Comparison of ENCODE assay signal across 8 cellular contexts in the genomic region with DNA sequence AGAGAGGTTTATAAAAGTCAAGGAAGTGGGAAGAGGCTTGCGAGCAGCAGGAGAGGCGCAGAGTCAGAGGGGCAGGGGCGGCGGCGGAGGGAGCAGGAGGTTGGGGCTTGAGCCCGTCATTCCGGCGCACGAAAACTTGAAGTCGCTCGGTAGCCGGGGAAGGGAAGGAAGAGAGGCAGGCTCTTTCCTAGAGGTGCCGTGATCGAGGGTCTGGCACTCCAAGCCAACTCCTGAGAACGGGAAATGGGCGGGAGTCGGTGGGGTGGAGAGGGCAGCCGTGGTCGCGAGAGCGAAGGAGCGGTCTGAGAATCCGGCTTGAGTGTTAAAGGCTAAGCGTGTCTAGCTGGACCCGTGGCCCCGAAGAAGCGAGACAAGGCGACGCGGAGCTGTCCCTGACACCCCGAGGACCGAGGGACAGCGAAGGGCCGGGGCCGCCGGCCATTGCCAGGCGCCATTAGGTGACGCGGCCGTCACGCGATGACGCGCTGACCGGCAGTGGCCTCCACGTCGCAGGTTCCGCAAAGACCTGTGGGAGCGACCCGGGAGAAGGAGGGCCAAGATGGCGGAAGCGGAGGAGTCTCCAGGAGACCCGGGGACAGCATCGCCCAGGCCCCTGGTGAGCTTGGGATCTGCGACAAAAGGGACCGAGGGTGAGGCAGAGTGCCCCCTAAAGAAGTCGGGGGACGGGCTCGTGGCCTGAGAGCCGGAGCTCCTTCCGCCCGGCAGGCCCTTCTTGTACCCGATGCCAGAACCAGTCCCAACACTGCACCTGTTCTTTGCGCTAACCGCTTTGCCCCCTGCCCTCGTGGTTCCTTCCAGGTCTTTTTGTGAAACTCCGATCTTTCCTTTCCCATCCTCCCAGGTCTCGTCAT. TPM values are rescaled to one million over a fixed set of nuclear protein-coding genes. Genes with fewer than 3 reads are reported as not detected.
DNase-seq lines count a peak whose midpoint lies in the region; ATAC-seq and TF ChIP-seq lines count a peak whose summit lies in the region.

A gene with protein sequence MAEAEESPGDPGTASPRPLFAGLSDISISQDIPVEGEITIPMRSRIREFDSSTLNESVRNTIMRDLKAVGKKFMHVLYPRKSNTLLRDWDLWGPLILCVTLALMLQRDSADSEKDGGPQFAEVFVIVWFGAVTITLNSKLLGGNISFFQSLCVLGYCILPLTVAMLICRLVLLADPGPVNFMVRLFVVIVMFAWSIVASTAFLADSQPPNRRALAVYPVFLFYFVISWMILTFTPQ (plus strand): TSS at position 544 of the 872 bp plus-strand sequence. CDS start 16 bp downstream, at position 560.

- peak within 1 kb of the TSS; percentile 94 for H3K4me3 Mint-ChIP-seq in activated CD4-positive, alpha-beta T cell treated with anti-CD3 and anti-CD28 coated beads, Interleukin-2, amount 10 ng/mL, durations not matched to agents 24 days and 14 days

- H3K9me3 Mint-ChIP-seq in activated CD4-positive, alpha-beta T cell treated with anti-CD3 and anti-CD28 coated beads, Interleukin-2, amount 10 ng/mL, durations not matched to agents 24 days and 14 days, result no peaks in the 10 kb centered on the region

- no peaks in the 10 kb centered on the region for H3K27me3 ChIP-seq in BE2C

- ATAC-seq in GM19035 (IDR thresholded peaks at IDR 0.05; ENCODE audit: unreplicated experiment) (peak; percentile 99), HG03196 (IDR thresholded peaks at IDR 0.05; ENCODE audit: unreplicated experiment) (peak; percentile 100), left lobe of liver (peak; percentile 98)

- TF ChIP-seq CTCF in BE2C (IDR thresholded peaks at IDR 0.05; ENCODE audit: low read depth, low read length), result no peak

- intact Hi-C loops in activated CD4-positive, alpha-beta T cell treated with anti-CD3 and anti-CD28 coated beads, Interleukin-2, amount 10 ng/mL, durations not matched to agents 24 days and 14 days (cut with micrococcal nuclease), result loop anchor here (5.0 kb wide), 1 partner anchor 1634 kb away; a partner anchor contains a TSS

- no peaks in the 10 kb centered on the region for H3K9me3 ChIP-seq in BE2C

- no peaks in the 10 kb centered on the region for H3K4me1 ChIP-seq in BE2C

- H3K4me1 Mint-ChIP-seq in activated CD4-positive, alpha-beta T cell treated with anti-CD3 and anti-CD28 coated beads, Interleukin-2, amount 10 ng/mL, durations not matched to agents 24 days and 14 days, result peaks cover 18% of the 10 kb centered on the region

- peak within 1 kb of the TSS; percentile 90 for H3K4me3 ChIP-seq in BE2C (ENCODE audit: low read depth, low read length)

- peaks cover 13% of the 10 kb centered on the region for H3K36me3 Mint-ChIP-seq in activated CD4-positive, alpha-beta T cell treated with anti-CD3 and anti-CD28 coated beads, Interleukin-2, amount 10 ng/mL, durations not matched to agents 24 days and 14 days (ENCODE audit: low read depth)

- H3K36me3 ChIP-seq in BE2C, result no peaks in the 10 kb centered on the region

- peak within 1 kb of the TSS; percentile 97 for H3K27ac Mint-ChIP-seq in activated CD4-positive, alpha-beta T cell treated with anti-CD3 and anti-CD28 coated beads, Interleukin-2, amount 10 ng/mL, durations not matched to agents 24 days and 14 days

- H3K27me3 Mint-ChIP-seq in activated CD4-positive, alpha-beta T cell treated with anti-CD3 and anti-CD28 coated beads, Interleukin-2, amount 10 ng/mL, durations not matched to agents 24 days and 14 days, result no peaks in the 10 kb centered on the region

- DNase-seq in BE2C (peak; percentile 77), NCI-H510A (lab: John Stamatoyannopoulos, UW) (peak; percentile 36), cortex of kidney (lab: John Stamatoyannopoulos, UW) (peak; percentile 5), left lobe of liver (ENCODE audit: low spot score) (peak; percentile 83)
- peak; percentile 91 for DNase-seq in activated CD4-positive, alpha-beta T cell treated with anti-CD3 and anti-CD28 coated beads, Interleukin-2, amount 10 ng/mL, durations not matched to agents 24 days and 14 days
- DNase-seq in stimulated activated CD4-positive, alpha-beta T cell treated with anti-CD3 and anti-CD28 coated beads, Interleukin-1b, Interleukin-23, amount 100 ng/mL, for 48 hours, result peak; percentile 67

RNA-seq across cellular contexts. Expression of the gene that starts here (rescaled TPM):
- 22.7 TPM for polyA plus RNA-seq in BE2C (2012; ENCODE audit: insufficient read depth, insufficient read length, low read depth)
- 21.1 and 21.8 TPM in 2 replicates for total RNA-seq in activated CD4-positive, alpha-beta T cell treated with anti-CD3 and anti-CD28 coated beads, Interleukin-2, amount 10 ng/mL, durations not matched to agents 24 days and 14 days
- 34.0 TPM for total RNA-seq in left lobe of liver

Comparison
In these comparisons a context has a peak if more than half of its experiments do, and no peak if none do; other contexts are left out.
1. Peak in every context shown above with its lines: DNase-seq, ATAC-seq and H3K4me3 ChIP-seq.
2. DNase-seq: peak in every context shown above with its lines; median percentile 91 in activated CD4-positive, alpha-beta T cell treated with anti-CD3 and anti-CD28 coated beads, Interleukin-2, amount 10 ng/mL, durations not matched to agents 24 days and 14 days; 83 in left lobe of liver; 77 in BE2C; 67 in stimulated activated CD4-positive, alpha-beta T cell treated with anti-CD3 and anti-CD28 coated beads, Interleukin-1b, Interleukin-23, amount 100 ng/mL, for 48 hours; 36 in NCI-H510A; 5 in cortex of kidney.